In genomic region chr10:110735620-110736027, GRCh38 we compare ENCODE assay signal across 22 cellular contexts.
"Had no signal": no experiment of that assay in that cellular context is flagged by ENCODE, and none has a peak within 500 bp of the region (broad histone marks: within the 10 kb centered on the region; RNA-seq: fewer than 3 reads in every experiment).

No MANE protein-coding gene starts in this region.

- ATAC-seq: activated CD4-positive, alpha-beta T cell treated with anti-CD3 and anti-CD28 coated beads for 36 hours; activated CD8-positive, alpha-beta memory T cell treated with anti-CD3 and anti-CD28 coated beads, Interleukin-2, amount 10 ng/mL, durations not matched to agents 7 days and 5 days; activated CD8-positive, alpha-beta T cell treated with anti-CD3 and anti-CD28 coated beads, Interleukin-2, amount 10 ng/mL, durations not matched to agents 7 days and 5 days; activated naive CD4-positive, alpha-beta T cell treated with anti-CD3 and anti-CD28 coated beads, Interleukin-2, amount 50 U/mL, for 72 hours; activated T-cell treated with anti-CD3 and anti-CD28 coated beads, Interleukin-2, amount 50 U/mL, for 72 hours; foreskin keratinocyte; left lung; pancreas; stimulated activated naive CD8-positive, alpha-beta T cell treated with anti-CD3 and anti-CD28 coated beads, Interleukin-15, Interleukin-2, amounts not matched to agents 100 U/mL and 50 U/mL, for 24 hours had no signal

- H3K36me3 ChIP-seq: esophagus muscularis mucosa, left lung, pancreas, prostate gland, transverse colon had no signal

- H3K9me3 ChIP-seq: esophagus muscularis mucosa, left lung, pancreas, prostate gland, testis, transverse colon had no signal

- DNase-seq: activated CD4-positive, alpha-beta T cell treated with anti-CD3 and anti-CD28 coated beads for 36 hours; activated CD4-positive, CD25-positive, alpha-beta regulatory T cell; activated CD8-positive, alpha-beta memory T cell treated with anti-CD3 and anti-CD28 coated beads, Interleukin-2, amount 10 ng/mL, durations not matched to agents 7 days and 5 days; activated CD8-positive, alpha-beta T cell treated with anti-CD3 and anti-CD28 coated beads, Interleukin-2, amount 10 ng/mL, durations not matched to agents 7 days and 5 days; activated naive CD4-positive, alpha-beta T cell; activated T-cell treated with anti-CD3 and anti-CD28 coated beads, Interleukin-2, amount 50 U/mL, for 72 hours; anterior cingulate cortex; dermis blood vessel endothelial cell; effector CD4-positive, alpha-beta T cell; foreskin keratinocyte; islet precursor cell; left lung; naive B cell; nucleus accumbens; pancreas; stimulated activated CD4-positive, alpha-beta T cell treated with anti-CD3 and anti-CD28 coated beads, Interleukin-2, amount 100 ng/mL, for 48 hours; stimulated activated naive CD8-positive, alpha-beta T cell treated with anti-CD3 and anti-CD28 coated beads, Interleukin-15, Interleukin-2, amounts not matched to agents 100 U/mL and 50 U/mL, for 24 hours; testis; transverse colon had no signal

- H3K4me3 ChIP-seq: esophagus muscularis mucosa, left lung, pancreas, prostate gland, testis, transverse colon had no signal

- H3K27ac ChIP-seq: esophagus muscularis mucosa, foreskin keratinocyte, left lung, pancreas, prostate gland, testis, transverse colon had no signal

- H3K27me3 ChIP-seq: esophagus muscularis mucosa, pancreas, testis, transverse colon had no signal

- H3K4me1 ChIP-seq: foreskin keratinocyte, left lung, prostate gland, transverse colon had no signal
